Comparison of ENCODE assay signal across 21 cellular contexts in genomic region chr10:13416760-13417159, GRCh38.
"Had no signal": no experiment of that assay in that cellular context is flagged by ENCODE, and none has a peak within 500 bp of the region (broad histone marks: within the 10 kb centered on the region; RNA-seq: fewer than 3 reads in every experiment).

No MANE protein-coding gene starts in this region.

- H3K27ac ChIP-seq: breast epithelium, coronary artery, PC-9 had no signal

- H3K27me3 ChIP-seq: breast epithelium, MG63 had no signal

- H2AFZ ChIP-seq: PC-9 had no signal

- H3K36me3 ChIP-seq: breast epithelium, MG63 had no signal

- H3K4me1 ChIP-seq: breast epithelium had no signal

- H3K9me3 ChIP-seq: MG63 had no signal

- H3K4me2 ChIP-seq: PC-9 had no signal

- H3K4me3 ChIP-seq: breast epithelium, coronary artery, MG63, PC-9 had no signal

- ATAC-seq: activated CD8-positive, alpha-beta memory T cell treated with anti-CD3 and anti-CD28 coated beads, Interleukin-2, amount 10 ng/mL, durations not matched to agents 7 days and 5 days; WTC11 had no signal

- DNase-seq: activated CD4-positive, alpha-beta T cell treated with anti-CD3 and anti-CD28 coated beads, Interleukin-2, amount 10 ng/mL, durations not matched to agents 24 days and 14 days; activated CD4-positive, alpha-beta T cell treated with anti-CD3 and anti-CD28 coated beads, Interleukin-2, amount 50 U/mL, for 48 hours; activated CD4-positive, CD25-positive, alpha-beta regulatory T cell treated with anti-CD3 and anti-CD28 coated beads, Interleukin-2, amount 50 U/mL, for 72 hours; activated CD8-positive, alpha-beta memory T cell treated with anti-CD3 and anti-CD28 coated beads, Interleukin-2, amount 10 ng/mL, durations not matched to agents 7 days and 5 days; activated gamma-delta T cell treated with Interleukin-2 at 50 U/mL for 16 hours; activated T-cell treated with anti-CD3 and anti-CD28 coated beads, Interleukin-2, amount 50 U/mL, for 24 hours; aorta; central memory CD4-positive, alpha-beta T cell; MG63; MV-4-11; NCI-H1092 treated with DMSO at 0.1 percent for 48 hours; NCI-H1436; NCI-H1694 treated with DMSO at 0.1 percent for 48 hours; NCI-H2029 treated with DMSO at 0.1 percent for 48 hours; NCI-H510A treated with DMSO at 0.1 percent for 48 hours; NCI-H69; PC-9; SHP77 treated with DMSO at 0.1 percent for 48 hours had no signal
